2 cellular contexts compared by ENCODE assay signal in the genomic region with DNA sequence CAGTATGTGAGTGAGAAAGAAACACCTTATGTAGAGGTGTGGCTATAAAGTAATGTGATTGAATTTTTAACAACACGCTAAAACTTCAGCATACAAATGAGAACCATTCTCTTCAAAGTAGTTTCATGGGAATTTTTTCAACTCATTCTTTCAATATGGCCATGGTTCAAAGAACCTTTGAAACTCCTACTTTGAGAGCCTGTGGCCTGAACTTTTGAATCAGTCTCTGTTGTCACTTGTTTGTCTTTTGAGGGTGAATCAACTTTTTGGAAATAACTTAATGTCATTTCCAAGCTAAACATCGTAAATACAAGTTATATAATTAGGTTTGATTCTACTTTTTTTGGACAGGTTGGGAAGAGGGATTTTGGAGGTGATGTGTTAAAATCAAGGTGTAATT.
TF ChIP-seq lines count a peak whose summit lies in the region.

No MANE protein-coding gene starts in this region.

TF ChIP-seq in liver, 16 proteins besides CTCF, POLR2A, EP300 and RAD21:
- TF ChIP-seq, protein P1, sequence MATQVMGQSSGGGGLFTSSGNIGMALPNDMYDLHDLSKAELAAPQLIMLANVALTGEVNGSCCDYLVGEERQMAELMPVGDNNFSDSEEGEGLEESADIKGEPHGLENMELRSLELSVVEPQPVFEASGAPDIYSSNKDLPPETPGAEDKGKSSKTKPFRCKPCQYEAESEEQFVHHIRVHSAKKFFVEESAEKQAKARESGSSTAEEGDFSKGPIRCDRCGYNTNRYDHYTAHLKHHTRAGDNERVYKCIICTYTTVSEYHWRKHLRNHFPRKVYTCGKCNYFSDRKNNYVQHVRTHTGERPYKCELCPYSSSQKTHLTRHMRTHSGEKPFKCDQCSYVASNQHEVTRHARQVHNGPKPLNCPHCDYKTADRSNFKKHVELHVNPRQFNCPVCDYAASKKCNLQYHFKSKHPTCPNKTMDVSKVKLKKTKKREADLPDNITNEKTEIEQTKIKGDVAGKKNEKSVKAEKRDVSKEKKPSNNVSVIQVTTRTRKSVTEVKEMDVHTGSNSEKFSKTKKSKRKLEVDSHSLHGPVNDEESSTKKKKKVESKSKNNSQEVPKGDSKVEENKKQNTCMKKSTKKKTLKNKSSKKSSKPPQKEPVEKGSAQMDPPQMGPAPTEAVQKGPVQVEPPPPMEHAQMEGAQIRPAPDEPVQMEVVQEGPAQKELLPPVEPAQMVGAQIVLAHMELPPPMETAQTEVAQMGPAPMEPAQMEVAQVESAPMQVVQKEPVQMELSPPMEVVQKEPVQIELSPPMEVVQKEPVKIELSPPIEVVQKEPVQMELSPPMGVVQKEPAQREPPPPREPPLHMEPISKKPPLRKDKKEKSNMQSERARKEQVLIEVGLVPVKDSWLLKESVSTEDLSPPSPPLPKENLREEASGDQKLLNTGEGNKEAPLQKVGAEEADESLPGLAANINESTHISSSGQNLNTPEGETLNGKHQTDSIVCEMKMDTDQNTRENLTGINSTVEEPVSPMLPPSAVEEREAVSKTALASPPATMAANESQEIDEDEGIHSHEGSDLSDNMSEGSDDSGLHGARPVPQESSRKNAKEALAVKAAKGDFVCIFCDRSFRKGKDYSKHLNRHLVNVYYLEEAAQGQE (IDR thresholded peaks at IDR 0.05) = no peak
- TF ChIP-seq FOXA1 (IDR thresholded peaks at IDR 0.05) (no peak), HNF4G (IDR thresholded peaks at IDR 0.05) (no peak), EGR1 (IDR thresholded peaks at IDR 0.05; ENCODE audit: low read depth in 2 of 2) (no peak), NR2F2 (IDR thresholded peaks at IDR 0.05) (no peak), HNF4A (conservative IDR thresholded peaks at IDR 0.05) (peak; percentile 14 to 57), SP1 (IDR thresholded peaks at IDR 0.05) (no peak), RXRA (IDR thresholded peaks at IDR 0.05) (peak in 1 of 2 donors; percentile 42), TAF1 (conservative IDR thresholded peaks at IDR 0.05) (no peak), JUND (IDR thresholded peaks at IDR 0.05) (no peak), YY1 (IDR thresholded peaks at IDR 0.05) (peak; percentile 25), FOXA2 (IDR thresholded peaks at IDR 0.05) (no peak), GABPA (IDR thresholded peaks at IDR 0.05 in 1 of 2, conservative IDR thresholded peaks at IDR 0.05 in 1 of 2) (no peak)
- TF ChIP-seq, protein P2, sequence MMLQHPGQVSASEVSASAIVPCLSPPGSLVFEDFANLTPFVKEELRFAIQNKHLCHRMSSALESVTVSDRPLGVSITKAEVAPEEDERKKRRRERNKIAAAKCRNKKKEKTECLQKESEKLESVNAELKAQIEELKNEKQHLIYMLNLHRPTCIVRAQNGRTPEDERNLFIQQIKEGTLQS (IDR thresholded peaks at IDR 0.05) = no peak
- TF ChIP-seq, protein P3, sequence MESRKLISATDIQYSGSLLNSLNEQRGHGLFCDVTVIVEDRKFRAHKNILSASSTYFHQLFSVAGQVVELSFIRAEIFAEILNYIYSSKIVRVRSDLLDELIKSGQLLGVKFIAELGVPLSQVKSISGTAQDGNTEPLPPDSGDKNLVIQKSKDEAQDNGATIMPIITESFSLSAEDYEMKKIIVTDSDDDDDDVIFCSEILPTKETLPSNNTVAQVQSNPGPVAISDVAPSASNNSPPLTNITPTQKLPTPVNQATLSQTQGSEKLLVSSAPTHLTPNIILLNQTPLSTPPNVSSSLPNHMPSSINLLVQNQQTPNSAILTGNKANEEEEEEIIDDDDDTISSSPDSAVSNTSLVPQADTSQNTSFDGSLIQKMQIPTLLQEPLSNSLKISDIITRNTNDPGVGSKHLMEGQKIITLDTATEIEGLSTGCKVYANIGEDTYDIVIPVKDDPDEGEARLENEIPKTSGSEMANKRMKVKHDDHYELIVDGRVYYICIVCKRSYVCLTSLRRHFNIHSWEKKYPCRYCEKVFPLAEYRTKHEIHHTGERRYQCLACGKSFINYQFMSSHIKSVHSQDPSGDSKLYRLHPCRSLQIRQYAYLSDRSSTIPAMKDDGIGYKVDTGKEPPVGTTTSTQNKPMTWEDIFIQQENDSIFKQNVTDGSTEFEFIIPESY (IDR thresholded peaks at IDR 0.05) = no peak
- TF ChIP-seq, protein P4, sequence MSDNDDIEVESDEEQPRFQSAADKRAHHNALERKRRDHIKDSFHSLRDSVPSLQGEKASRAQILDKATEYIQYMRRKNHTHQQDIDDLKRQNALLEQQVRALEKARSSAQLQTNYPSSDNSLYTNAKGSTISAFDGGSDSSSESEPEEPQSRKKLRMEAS (IDR thresholded peaks at IDR 0.05) = no peak

TF ChIP-seq in HepG2, 621 proteins besides CTCF, POLR2A, EP300 and RAD21:
- TF ChIP-seq FOXO1 (CRISPR knock-in tag; IDR thresholded peaks at IDR 0.05) = no peak
- no peak for TF ChIP-seq NCOA2 (CRISPR knock-in tag; IDR thresholded peaks at IDR 0.05)
- TF ChIP-seq, protein P5, sequence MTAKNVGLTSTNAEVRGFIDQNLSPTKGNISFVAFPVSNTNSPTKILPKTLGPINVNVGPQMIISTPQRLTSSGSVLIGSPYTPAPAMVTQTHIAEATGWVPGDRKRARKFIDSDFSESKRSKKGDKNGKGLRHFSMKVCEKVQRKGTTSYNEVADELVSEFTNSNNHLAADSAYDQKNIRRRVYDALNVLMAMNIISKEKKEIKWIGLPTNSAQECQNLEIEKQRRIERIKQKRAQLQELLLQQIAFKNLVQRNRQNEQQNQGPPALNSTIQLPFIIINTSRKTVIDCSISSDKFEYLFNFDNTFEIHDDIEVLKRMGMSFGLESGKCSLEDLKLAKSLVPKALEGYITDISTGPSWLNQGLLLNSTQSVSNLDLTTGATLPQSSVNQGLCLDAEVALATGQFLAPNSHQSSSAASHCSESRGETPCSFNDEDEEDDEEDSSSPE (CRISPR knock-in tag; IDR thresholded peaks at IDR 0.05) = no peak
- TF ChIP-seq ZNF10 (CRISPR knock-in tag; IDR thresholded peaks at IDR 0.05; ENCODE audit: borderline replicate concordance, low read depth) = no peak
- TF ChIP-seq REPIN1 (CRISPR knock-in tag; IDR thresholded peaks at IDR 0.05; ENCODE audit: borderline replicate concordance, low read depth) = no peak
- no peak for TF ChIP-seq ETV5 (CRISPR knock-in tag; IDR thresholded peaks at IDR 0.05; ENCODE audit: borderline replicate concordance)
- TF ChIP-seq, protein P6, sequence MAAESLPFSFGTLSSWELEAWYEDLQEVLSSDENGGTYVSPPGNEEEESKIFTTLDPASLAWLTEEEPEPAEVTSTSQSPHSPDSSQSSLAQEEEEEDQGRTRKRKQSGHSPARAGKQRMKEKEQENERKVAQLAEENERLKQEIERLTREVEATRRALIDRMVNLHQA (CRISPR knock-in tag; IDR thresholded peaks at IDR 0.05) = no peak
- no peak for TF ChIP-seq MLLT10 (CRISPR knock-in tag; IDR thresholded peaks at IDR 0.05)
- TF ChIP-seq TMF1 (CRISPR knock-in tag; IDR thresholded peaks at IDR 0.05; ENCODE audit: low read depth) = no peak
- TF ChIP-seq ZMYM4 (CRISPR knock-in tag; IDR thresholded peaks at IDR 0.05) = no peak
- TF ChIP-seq KDM4B (CRISPR knock-in tag; IDR thresholded peaks at IDR 0.05) = no peak
- no peak for TF ChIP-seq PAX8 (CRISPR knock-in tag; IDR thresholded peaks at IDR 0.05; ENCODE audit: borderline replicate concordance)
- TF ChIP-seq ZNF766 (CRISPR knock-in tag; IDR thresholded peaks at IDR 0.05; ENCODE audit: borderline replicate concordance) = no peak
- TF ChIP-seq ZBTB40 (IDR thresholded peaks at IDR 0.05) = no peak
- no peak for TF ChIP-seq ZBTB40 (CRISPR knock-in tag; IDR thresholded peaks at IDR 0.05)
- no peak for TF ChIP-seq ZNF354B (CRISPR knock-in tag; IDR thresholded peaks at IDR 0.05)
- TF ChIP-seq ZNF546 (CRISPR knock-in tag; conservative IDR thresholded peaks at IDR 0.05) = no peak
- TF ChIP-seq MATR3 (CRISPR knock-in tag; IDR thresholded peaks at IDR 0.05) = no peak
- TF ChIP-seq FOXA3 (CRISPR knock-in tag; IDR thresholded peaks at IDR 0.05) = no peak
- no peak for TF ChIP-seq HMG20A (CRISPR knock-in tag; IDR thresholded peaks at IDR 0.05; ENCODE audit: borderline replicate concordance)
